In the genomic region with DNA sequence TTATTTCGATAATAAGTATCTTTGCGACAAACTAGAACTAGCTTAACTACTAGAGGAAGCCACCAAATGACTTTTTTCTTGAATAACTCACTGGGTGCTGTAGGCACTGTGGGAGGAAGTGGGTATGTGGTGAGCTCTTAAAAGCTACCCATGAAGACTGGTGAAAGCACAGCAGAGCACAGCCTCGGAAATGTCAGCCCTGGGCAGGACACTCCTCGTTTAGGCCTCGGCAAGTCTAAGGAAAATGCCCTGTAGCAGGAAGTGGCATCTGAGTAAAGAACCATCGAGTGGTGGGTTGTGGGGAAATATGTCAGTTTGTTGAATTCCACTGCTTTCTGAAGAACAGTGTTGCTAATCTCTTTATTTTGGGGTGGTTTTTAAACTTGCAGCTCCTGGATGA, we compare ENCODE assay signal across 7 cellular contexts. TPM values are rescaled to one million over a fixed set of nuclear protein-coding genes. Genes with fewer than 3 reads are reported as not detected.
DNase-seq lines count a peak whose midpoint lies in the region; ATAC-seq lines count a peak whose summit lies in the region.

No MANE protein-coding gene starts in this region.

- ATAC-seq in GM21381 (IDR thresholded peaks at IDR 0.05; ENCODE audit: unreplicated experiment) (peak; percentile 52), left ventricle myocardium superior (peak; percentile 62), HG02623 (IDR thresholded peaks at IDR 0.05; ENCODE audit: unreplicated experiment) (no peak)

- DNase-seq in MV-4-11 (lab: John Stamatoyannopoulos, UW) (peak; percentile 90), activated T-cell treated with anti-CD3 and anti-CD28 coated beads for 1 hour (ENCODE audit: low read depth) (peak; percentile 58), left ventricle myocardium superior (no peak), NCI-H446 treated with DMSO at 0.1 percent for 48 hours (lab: John Stamatoyannopoulos, UW) (no peak)
- DNase-seq in stimulated activated CD4-positive, alpha-beta T cell treated with anti-CD3 and anti-CD28 coated beads, TNF-alpha, amount 100 ng/mL, for 24 hours (ENCODE audit: low read depth in 3 of 3): peak; percentile 26 to 56 (median 53)

- intact Hi-C loops in left ventricle myocardium superior (cut with micrococcal nuclease): no loop called here

RNA-seq across cellular contexts. Expression of gene NCS1, which starts 44.0 kb away (rescaled TPM):
- total RNA-seq in left ventricle myocardium superior: 4.1 TPM

Comparison
In these comparisons a context has a peak if more than half of its experiments do, and no peak if none do; other contexts are left out.
1. DNase-seq: peak in MV-4-11 (single experiment), activated T-cell treated with anti-CD3 and anti-CD28 coated beads for 1 hour (single experiment) and stimulated activated CD4-positive, alpha-beta T cell treated with anti-CD3 and anti-CD28 coated beads, TNF-alpha, amount 100 ng/mL, for 24 hours (3 of 3); none in left ventricle myocardium superior (single experiment) and NCI-H446 treated with DMSO at 0.1 percent for 48 hours (single experiment).